ENCODE assay signal across 8 cellular contexts in genomic region chr4:49110579-49110978, GRCh38.
DNase-seq lines count a peak whose midpoint lies in the region; ATAC-seq and TF ChIP-seq lines count a peak whose summit lies in the region.
"Not testable (repeated sequence)": the region's sequence is repeated elsewhere in the genome, so short reads cannot be mapped to it uniquely, and the experiment has no call there.

No MANE protein-coding gene starts in this region.

- BruUV-seq in HCT116 (replicated peaks; lab: Mats Ljungman, UMichigan): not testable (repeated sequence)

- intact Hi-C loops in HCT116 (cut with micrococcal nuclease); right cardiac atrium (cut with DNase I): not testable (repeated sequence)

- not testable (repeated sequence) for TF ChIP-seq RAD21 in HCT116 (IDR thresholded peaks at IDR 0.05; ENCODE audit: low read depth)

- H3K27ac Mint-ChIP-seq in activated T-cell treated with anti-CD3 and anti-CD28 coated beads, Interleukin-2, amount 50 U/mL, for 72 hours; stimulated activated naive B cell treated with anti-CD40 and anti-IgM and Interleukin-4, amounts not matched to agents 10 μg/mL and 1 μg/mL and 100 μg/mL, for 72 hours: not testable (repeated sequence)

- TF ChIP-seq CTCF in HCT116 (IDR thresholded peaks at IDR 0.05 in 2 of 3, conservative IDR thresholded peaks at IDR 0.05 in 1 of 3; ENCODE audit: borderline replicate concordance in 1 of 3, insufficient read depth in 1 of 3, low read depth in 2 of 3, low read length in 2 of 3): not testable (repeated sequence)

- not testable (repeated sequence) for TF ChIP-seq POLR2A in HCT116 (IDR thresholded peaks at IDR 0.05; ENCODE audit: borderline replicate concordance, extremely low read depth, insufficient read depth, insufficient read length)

- not testable (repeated sequence) for H3K4me1 ChIP-seq in HCT116 (ENCODE audit: control insufficient read depth in 1 of 2, insufficient read depth in 2 of 2, low read length in 2 of 2); right cardiac atrium (ENCODE audit: control insufficient read depth, insufficient read depth, low read length)

- peaks cover 24 to 69% of the 10 kb centered on the region in 2 experiments; a peak in 3 of 4 replicates for H3K9me3 ChIP-seq in HCT116 (ENCODE audit: control insufficient read depth in 1 of 2, insufficient read depth in 1 of 2, low read depth in 1 of 2, low read length in 2 of 2)
- H3K9me3 ChIP-seq in right cardiac atrium (ENCODE audit: control insufficient read depth, low read length): not testable (repeated sequence)

- not testable (repeated sequence) for H2AFZ ChIP-seq in HCT116 (ENCODE audit: low read depth, low read length, poor library complexity, severe bottlenecking)

- POLR2A ChIA-PET in HCT116 (lab: Charles Lee): not testable (repeated sequence)

- not testable (repeated sequence) for H3K27ac ChIP-seq in HCT116 (ENCODE audit: low read depth, low read length); right cardiac atrium (ENCODE audit: low read length)

- RAD21 ChIA-PET in HCT116 (lab: Charles Lee; ENCODE audit: low non-redundant PET in 1 of 2, low total read pairs in 2 of 2, uncharacterized antibody in 2 of 2, unreplicated experiment in 2 of 2): not testable (repeated sequence)

- not testable (repeated sequence) for H3K9ac ChIP-seq in HCT116 (ENCODE audit: low read length)

- H3K36me3 Mint-ChIP-seq in activated T-cell treated with anti-CD3 and anti-CD28 coated beads, Interleukin-2, amount 50 U/mL, for 72 hours (ENCODE audit: insufficient read depth in 2 of 2): peaks cover 87 to 91% of the 10 kb centered on the region in 2 donors
- peaks cover 36 to 47% of the 10 kb centered on the region in 2 donors for H3K36me3 Mint-ChIP-seq in stimulated activated naive B cell treated with anti-CD40 and anti-IgM and Interleukin-4, amounts not matched to agents 10 μg/mL and 1 μg/mL and 100 μg/mL, for 72 hours

- not testable (repeated sequence) for DNase-seq in HCT116 (ENCODE audit: low read depth, low spot score); activated T-cell treated with anti-CD3 and anti-CD28 coated beads, Interleukin-2, amount 50 U/mL, for 72 hours; right cardiac atrium; stimulated activated naive B cell treated with anti-CD40 and anti-IgM and Interleukin-4, amounts not matched to agents 10 μg/mL and 1 μg/mL and 100 μg/mL, for 72 hours

- not testable (repeated sequence) for H3K9me2 ChIP-seq in HCT116 (ENCODE audit: insufficient read depth)

- H3K27me3 ChIP-seq in HCT116 (ENCODE audit: insufficient read depth, low read length); right cardiac atrium (ENCODE audit: control insufficient read depth, insufficient read depth): not testable (repeated sequence)

- H3K4me3 ChIP-seq in HCT116 (replicated peaks in 1 of 2; ENCODE audit: low read depth in 1 of 2, low read length in 2 of 2); right cardiac atrium (ENCODE audit: low read length): not testable (repeated sequence)

- H3K79me2 ChIP-seq in HCT116 (ENCODE audit: insufficient read depth, low read length): not testable (repeated sequence)

- ATAC-seq in GM18511 (IDR thresholded peaks at IDR 0.05; ENCODE audit: unreplicated experiment) (peak; percentile 55), GM19455 (IDR thresholded peaks at IDR 0.05; ENCODE audit: unreplicated experiment) (peak; percentile 50), HCT116 (peak; percentile 58), HG03045 (IDR thresholded peaks at IDR 0.05; ENCODE audit: unreplicated experiment) (peak; percentile 51), HG03520 (IDR thresholded peaks at IDR 0.05; ENCODE audit: unreplicated experiment) (peak; percentile 36), right cardiac atrium (peak; percentile 80 to 85)
- peak; percentile 47 to 52 for ATAC-seq in activated T-cell treated with anti-CD3 and anti-CD28 coated beads, Interleukin-2, amount 50 U/mL, for 72 hours (replicated peaks in 1 of 2)
- ATAC-seq in stimulated activated naive B cell treated with anti-CD40 and anti-IgM and Interleukin-4, amounts not matched to agents 10 μg/mL and 1 μg/mL and 100 μg/mL, for 72 hours (replicated peaks): peak; percentile 34 to 56

- H3K27me3 Mint-ChIP-seq in activated T-cell treated with anti-CD3 and anti-CD28 coated beads, Interleukin-2, amount 50 U/mL, for 72 hours (ENCODE audit: low read depth); stimulated activated naive B cell treated with anti-CD40 and anti-IgM and Interleukin-4, amounts not matched to agents 10 μg/mL and 1 μg/mL and 100 μg/mL, for 72 hours: not testable (repeated sequence)

- H3K9me3 Mint-ChIP-seq in activated T-cell treated with anti-CD3 and anti-CD28 coated beads, Interleukin-2, amount 50 U/mL, for 72 hours: peaks cover 61 to 71% of the 10 kb centered on the region in 2 donors
- peaks cover 62 to 76% of the 10 kb centered on the region in 2 donors for H3K9me3 Mint-ChIP-seq in stimulated activated naive B cell treated with anti-CD40 and anti-IgM and Interleukin-4, amounts not matched to agents 10 μg/mL and 1 μg/mL and 100 μg/mL, for 72 hours

- not testable (repeated sequence) for H3K36me3 ChIP-seq in HCT116 (ENCODE audit: control insufficient read depth in 1 of 2, insufficient read depth in 2 of 2, low read length in 2 of 2)

- H3K4me1 Mint-ChIP-seq in activated T-cell treated with anti-CD3 and anti-CD28 coated beads, Interleukin-2, amount 50 U/mL, for 72 hours (ENCODE audit: low read depth); stimulated activated naive B cell treated with anti-CD40 and anti-IgM and Interleukin-4, amounts not matched to agents 10 μg/mL and 1 μg/mL and 100 μg/mL, for 72 hours: not testable (repeated sequence)

- not testable (repeated sequence) for H3K4me2 ChIP-seq in HCT116 (ENCODE audit: low read length)

- not testable (repeated sequence) for H3K4me3 Mint-ChIP-seq in activated T-cell treated with anti-CD3 and anti-CD28 coated beads, Interleukin-2, amount 50 U/mL, for 72 hours; stimulated activated naive B cell treated with anti-CD40 and anti-IgM and Interleukin-4, amounts not matched to agents 10 μg/mL and 1 μg/mL and 100 μg/mL, for 72 hours

- 66% methylated on average over 5 of the region's 5 CpGs for WGBS in right cardiac atrium

- H4K20me1 ChIP-seq in HCT116 (ENCODE audit: insufficient read depth): not testable (repeated sequence)

- CTCF ChIA-PET in HCT116 (lab: Charles Lee): not testable (repeated sequence)
